In genomic region chr11:12963789-12964536, GRCh38 we compare ENCODE assay signal across 8 cellular contexts. TPM values are rescaled to one million over a fixed set of nuclear protein-coding genes. Genes with fewer than 3 reads are reported as not detected.
A peak's percentile ranks its signal among the peaks of the same experiment; 100 is the strongest.
DNase-seq lines count a peak whose midpoint lies in the region; ATAC-seq and TF ChIP-seq lines count a peak whose summit lies in the region.

No MANE protein-coding gene starts in this region.

- no peak overlapping the region for H2AFZ ChIP-seq in SU-DHL-6 (ENCODE audit: low read depth, low read length, severe bottlenecking)

- H3K27ac ChIP-seq in SU-DHL-6 (ENCODE audit: low read depth, low read length): no peak overlapping the region

- no peaks in the 10 kb centered on the region for H4K20me1 ChIP-seq in SU-DHL-6 (ENCODE audit: low read depth, low read length)

- H3K9me2 ChIP-seq in SU-DHL-6 (replicated peaks; ENCODE audit: insufficient read depth, low read length): no peaks in the 10 kb centered on the region

- H3K4me3 ChIP-seq in SU-DHL-6 (ENCODE audit: insufficient read depth, low read length, poor library complexity, severe bottlenecking) (no peak overlapping the region), adipocyte (ENCODE audit: low read length) (no peak overlapping the region)

- TF ChIP-seq CTCF in LNCAP (IDR thresholded peaks at IDR 0.05): peak; percentile 89
- TF ChIP-seq CTCF in SU-DHL-6 (IDR thresholded peaks at IDR 0.05; ENCODE audit: insufficient read depth, low read length, poor library complexity, severe bottlenecking): peak; percentile 93

- no peaks in the 10 kb centered on the region for H3F3A ChIP-seq in SU-DHL-6 (ENCODE audit: insufficient read depth)

- no peaks in the 10 kb centered on the region for H3K4me1 ChIP-seq in adipocyte (ENCODE audit: control insufficient read depth, insufficient read depth, low read length)

- no peaks in the 10 kb centered on the region for H3K27me3 ChIP-seq in SU-DHL-6 (ENCODE audit: low read length)
- peaks cover 29% of the 10 kb centered on the region for H3K27me3 ChIP-seq in adipocyte (replicated peaks; ENCODE audit: control insufficient read depth, insufficient read depth, low read length)

- DNase-seq in Daoy (ENCODE audit: low read depth): peak; percentile 71
- peak; percentile 86 for DNase-seq in adipocyte (ENCODE audit: low read depth)
- DNase-seq in left ventricle myocardium superior: peak; percentile 68
- peak; percentile 82 for DNase-seq in sciatic nerve (ENCODE audit: low spot score)

- H3K9ac ChIP-seq in SU-DHL-6 (ENCODE audit: low read length): no peak overlapping the region
- no peak overlapping the region for H3K9ac ChIP-seq in adipocyte (ENCODE audit: low read length)

- intact Hi-C loops in left ventricle myocardium superior (cut with micrococcal nuclease): no loop called here
- intact Hi-C loops in sciatic nerve (cut with DNase I): loop anchor here (10.0 kb wide), 1 partner anchor 191 kb away; no protein-coding TSS in a partner anchor

- peak; percentile 86 for ATAC-seq in GM21723 (IDR thresholded peaks at IDR 0.05; ENCODE audit: unreplicated experiment)
- peak; percentile 89 for ATAC-seq in left ventricle myocardium superior
- peak; percentile 87 for ATAC-seq in sciatic nerve
- ATAC-seq in GM18858 (IDR thresholded peaks at IDR 0.05; ENCODE audit: unreplicated experiment): no peak

- no peaks in the 10 kb centered on the region for H3K79me2 ChIP-seq in SU-DHL-6 (ENCODE audit: insufficient read depth, low read length)

- H3K36me3 ChIP-seq in SU-DHL-6 (ENCODE audit: low read length) (no peaks in the 10 kb centered on the region), adipocyte (ENCODE audit: control insufficient read depth, insufficient read depth, low read length, severe bottlenecking) (no peaks in the 10 kb centered on the region)

- H3K4me2 ChIP-seq in SU-DHL-6 (ENCODE audit: low read depth, low read length, poor library complexity, severe bottlenecking): no peak overlapping the region

- H3K9me3 ChIP-seq in SU-DHL-6 (ENCODE audit: insufficient read depth, low read length): no peaks in the 10 kb centered on the region
- H3K9me3 ChIP-seq in adipocyte (ENCODE audit: control insufficient read depth, low read length): no peaks in the 10 kb centered on the region

RNA-seq across cellular contexts. Expression of gene RASSF10, which starts 45.2 kb away (rescaled TPM):
- 0.27 and 3.4 TPM in 2 replicates for total RNA-seq in Daoy (2014; rRNA removed; shearing (Covaris generic))
- total RNA-seq in left ventricle myocardium superior (0.42 TPM), sciatic nerve (0.27 TPM)
